Comparison of ENCODE assay signal across 2 cellular contexts in genomic region chr19:1353144-1353543, GRCh38.
TF ChIP-seq lines count a peak whose summit lies in the region.

No MANE protein-coding gene starts in this region.

TF ChIP-seq in WTC11, 78 proteins besides CTCF, POLR2A, EP300 and RAD21:
- TF ChIP-seq ZNF121 (CRISPR knock-in tag; IDR thresholded peaks at IDR 0.05) (peak; percentile 40; the same call in 1 of the 2 replicates), JAZF1 (CRISPR knock-in tag; IDR thresholded peaks at IDR 0.05) (no peak)
TF ChIP-seq in WTC11: peak in this region for 1.

TF ChIP-seq in H1, 55 proteins besides CTCF, POLR2A, EP300 and RAD21:
- TF ChIP-seq CHD7 (IDR thresholded peaks at IDR 0.05; ENCODE audit: insufficient replicate concordance, low read length) = no peak
- no peak for TF ChIP-seq RNF2 (IDR thresholded peaks at IDR 0.05; ENCODE audit: borderline replicate concordance, low read depth, low read length, missing control alignments, poor library complexity, severe bottlenecking)
- TF ChIP-seq CBX5 (IDR thresholded peaks at IDR 0.05; ENCODE audit: low read depth, low read length) = no peak
